In genomic region chr2:240713928-240714746, GRCh38 we compare ENCODE assay signal across 1 cellular context.
TF ChIP-seq lines count a peak whose summit lies in the region.

No MANE protein-coding gene starts in this region.

TF ChIP-seq in H1, 55 proteins besides CTCF, POLR2A, EP300 and RAD21:
- TF ChIP-seq PHF8 (conservative IDR thresholded peaks at IDR 0.05; ENCODE audit: low read depth, low read length) = no peak
- TF ChIP-seq BACH1 (IDR thresholded peaks at IDR 0.05; ENCODE audit: low read length) = no peak
TF ChIP-seq in H1: peak in this region for 0.
